Comparison of ENCODE assay signal across 15 cellular contexts in the genomic region with DNA sequence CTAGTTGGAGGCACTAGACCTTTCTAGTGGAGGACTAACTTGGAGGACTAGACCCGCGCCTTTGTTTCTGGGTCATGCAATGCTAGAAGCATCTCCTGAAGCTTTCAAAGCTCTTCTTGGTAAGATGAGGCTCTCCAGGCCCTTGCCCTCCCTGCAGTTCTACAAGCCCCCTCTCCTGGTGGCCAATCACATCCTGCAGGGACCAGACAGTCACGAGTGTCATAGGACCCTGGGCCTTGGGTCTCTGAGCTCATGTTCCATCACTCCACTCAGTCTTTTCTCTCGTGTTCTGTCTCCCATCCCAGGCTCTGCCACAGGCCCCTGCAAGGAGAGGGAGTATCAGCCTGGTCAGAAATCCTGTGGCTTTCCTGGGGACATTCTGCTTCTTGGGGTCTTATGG.
DNase-seq lines count a peak whose midpoint lies in the region; ATAC-seq and TF ChIP-seq lines count a peak whose summit lies in the region.
"Had no signal": no experiment of that assay in that cellular context is flagged by ENCODE, and none has a peak within 500 bp of the region (broad histone marks: within the 10 kb centered on the region; RNA-seq: fewer than 3 reads in every experiment).

No MANE protein-coding gene starts in this region.

- TF ChIP-seq CTCF in PC-3 (conservative IDR thresholded peaks at IDR 0.05; ENCODE audit: low read depth, low read length) (no peak), dorsolateral prefrontal cortex (IDR thresholded peaks at IDR 0.05 in 54 of 56, conservative IDR thresholded peaks at IDR 0.05 in 2 of 56; ENCODE audit: low read depth in 1 of 56, partially characterized antibody in 56 of 56) (no peak), osteocyte (IDR thresholded peaks at IDR 0.05) (no peak), mucosa of descending colon (IDR thresholded peaks at IDR 0.05) (no peak)

- BruUV-seq in PC-3 (replicated peaks; lab: Mats Ljungman, UMichigan): no TSS peak

- no peaks in the 10 kb centered on the region for H4K20me1 ChIP-seq in PC-3 (ENCODE audit: low read length)

- H3K27me3 ChIP-seq in PC-3 (ENCODE audit: low read length): no peaks in the 10 kb centered on the region
- H3K27me3 ChIP-seq in dorsolateral prefrontal cortex: peaks cover 0 to 3% (median 0%) of the 10 kb centered on the region in 45 donors

- no peak overlapping the region for H3K27ac Mint-ChIP-seq in activated CD4-positive, alpha-beta T cell treated with anti-CD3 and anti-CD28 coated beads, Interleukin-2, amount 10 ng/mL, durations not matched to agents 24 days and 14 days
- H3K27ac Mint-ChIP-seq in activated CD4-positive, alpha-beta T cell treated with anti-CD3 and anti-CD28 coated beads, Interleukin-2, amount 10 ng/mL, durations not matched to agents 7 days and 5 days: no peak overlapping the region
- H3K27ac Mint-ChIP-seq in osteocyte (ENCODE audit: unreplicated experiment): no peak overlapping the region

- H3K36me3 Mint-ChIP-seq in activated CD4-positive, alpha-beta T cell treated with anti-CD3 and anti-CD28 coated beads, Interleukin-2, amount 10 ng/mL, durations not matched to agents 24 days and 14 days (ENCODE audit: low read depth): no peaks in the 10 kb centered on the region
- H3K36me3 Mint-ChIP-seq in activated CD4-positive, alpha-beta T cell treated with anti-CD3 and anti-CD28 coated beads, Interleukin-2, amount 10 ng/mL, durations not matched to agents 7 days and 5 days (ENCODE audit: low read depth): no peaks in the 10 kb centered on the region
- no peaks in the 10 kb centered on the region for H3K36me3 Mint-ChIP-seq in osteocyte (ENCODE audit: unreplicated experiment)

- H3K4me3 Mint-ChIP-seq in activated CD4-positive, alpha-beta T cell treated with anti-CD3 and anti-CD28 coated beads, Interleukin-2, amount 10 ng/mL, durations not matched to agents 24 days and 14 days: no peak overlapping the region
- no peak overlapping the region for H3K4me3 Mint-ChIP-seq in activated CD4-positive, alpha-beta T cell treated with anti-CD3 and anti-CD28 coated beads, Interleukin-2, amount 10 ng/mL, durations not matched to agents 7 days and 5 days
- no peak overlapping the region for H3K4me3 Mint-ChIP-seq in osteocyte (ENCODE audit: unreplicated experiment)

- H3K9me3 ChIP-seq in PC-3 (ENCODE audit: low read length) (no peaks in the 10 kb centered on the region), mucosa of descending colon (no peaks in the 10 kb centered on the region)

- H3K27ac ChIP-seq in PC-3 (ENCODE audit: low read length) (peak overlapping the region; percentile 60), dorsolateral prefrontal cortex (peak overlapping the region in 58 of 59 donors; percentile 13 to 95 (median 86))
- H3K27ac ChIP-seq: C4-2B had no signal

- H3K4me2 ChIP-seq in PC-3 (ENCODE audit: low read length): peak overlapping the region; percentile 70

- H3K36me3 ChIP-seq in PC-3 (ENCODE audit: low read depth, low read length) (no peaks in the 10 kb centered on the region), mucosa of descending colon (ENCODE audit: low read depth) (no peaks in the 10 kb centered on the region)

- peak; percentile 34 for DNase-seq in activated CD4-positive, alpha-beta T cell treated with anti-CD3 and anti-CD28 coated beads, Interleukin-2, amount 10 ng/mL, durations not matched to agents 24 days and 14 days
- no peak for DNase-seq in activated CD4-positive, alpha-beta T cell treated with anti-CD3 and anti-CD28 coated beads, Interleukin-2, amount 10 ng/mL, durations not matched to agents 7 days and 5 days
- DNase-seq in PC-3 (no peak), dorsolateral prefrontal cortex (no peak), osteocyte (ENCODE audit: extremely low spot score, unreplicated experiment) (peak; percentile 65), NCI-H446 treated with DMSO at 0.1 percent for 48 hours (lab: John Stamatoyannopoulos, UW) (no peak), mucosa of descending colon (no peak)
- DNase-seq in activated naive CD4-positive, alpha-beta T cell treated with Interleukin-2 at 50 U/mL for 16 hours: no peak
- DNase-seq: 8988T, COR-L47, Karpas-422, NCI-H187 treated with DMSO at 0.1 percent for 48 hours, NCI-H446, NCI-H748 treated with DMSO at 0.1 percent for 48 hours had no signal

- no peak overlapping the region for H2AFZ ChIP-seq in PC-3 (ENCODE audit: low read length)

- H3K9ac ChIP-seq in PC-3 (ENCODE audit: low read length): peak overlapping the region; percentile 4; the same call in 1 of the 2 replicates

- no peaks in the 10 kb centered on the region for H3K9me2 ChIP-seq in PC-3 (replicated peaks; ENCODE audit: low read length)

- H3K4me3 ChIP-seq in PC-3 (ENCODE audit: low read length) (peak overlapping the region; percentile 16; the same call in 1 of the 2 replicates), dorsolateral prefrontal cortex (no peak overlapping the region), mucosa of descending colon (no peak overlapping the region)

- POLR2A ChIA-PET in activated CD4-positive, alpha-beta T cell treated with anti-CD3 and anti-CD28 coated beads, Interleukin-2, amount 10 ng/mL, durations not matched to agents 7 days and 5 days (lab: Charles Lee): no interaction called here
- POLR2A ChIA-PET in PC-3 (lab: Charles Lee; ENCODE audit: unreplicated experiment): no interaction called here

- H3K79me2 ChIP-seq in PC-3 (ENCODE audit: low read length): no peaks in the 10 kb centered on the region

- H3K4me1 ChIP-seq in PC-3 (ENCODE audit: insufficient read depth, low read length): peaks cover 20% of the 10 kb centered on the region
- no peaks in the 10 kb centered on the region for H3K4me1 ChIP-seq in mucosa of descending colon (ENCODE audit: low read depth)

- H3K27me3 Mint-ChIP-seq in activated CD4-positive, alpha-beta T cell treated with anti-CD3 and anti-CD28 coated beads, Interleukin-2, amount 10 ng/mL, durations not matched to agents 24 days and 14 days: peaks cover 6% of the 10 kb centered on the region
- H3K27me3 Mint-ChIP-seq in activated CD4-positive, alpha-beta T cell treated with anti-CD3 and anti-CD28 coated beads, Interleukin-2, amount 10 ng/mL, durations not matched to agents 7 days and 5 days: peaks cover 2% of the 10 kb centered on the region
- H3K27me3 Mint-ChIP-seq in osteocyte (ENCODE audit: unreplicated experiment): peaks cover 2% of the 10 kb centered on the region

- H3K9me3 Mint-ChIP-seq in activated CD4-positive, alpha-beta T cell treated with anti-CD3 and anti-CD28 coated beads, Interleukin-2, amount 10 ng/mL, durations not matched to agents 24 days and 14 days: no peaks in the 10 kb centered on the region
- H3K9me3 Mint-ChIP-seq in activated CD4-positive, alpha-beta T cell treated with anti-CD3 and anti-CD28 coated beads, Interleukin-2, amount 10 ng/mL, durations not matched to agents 7 days and 5 days: no peaks in the 10 kb centered on the region
- no peaks in the 10 kb centered on the region for H3K9me3 Mint-ChIP-seq in osteocyte (ENCODE audit: unreplicated experiment)

- no peaks in the 10 kb centered on the region for H3F3A ChIP-seq in PC-3 (ENCODE audit: low read length, unreplicated experiment)

- H3K4me1 Mint-ChIP-seq in activated CD4-positive, alpha-beta T cell treated with anti-CD3 and anti-CD28 coated beads, Interleukin-2, amount 10 ng/mL, durations not matched to agents 24 days and 14 days: no peaks in the 10 kb centered on the region
- no peaks in the 10 kb centered on the region for H3K4me1 Mint-ChIP-seq in activated CD4-positive, alpha-beta T cell treated with anti-CD3 and anti-CD28 coated beads, Interleukin-2, amount 10 ng/mL, durations not matched to agents 7 days and 5 days
- H3K4me1 Mint-ChIP-seq in osteocyte (ENCODE audit: unreplicated experiment): peaks cover 13% of the 10 kb centered on the region

- intact Hi-C loops in activated CD4-positive, alpha-beta T cell treated with anti-CD3 and anti-CD28 coated beads, Interleukin-2, amount 10 ng/mL, durations not matched to agents 24 days and 14 days (cut with micrococcal nuclease): no loop called here
- intact Hi-C loops in PC-3 (cut with micrococcal nuclease): no loop called here
- intact Hi-C loops in dorsolateral prefrontal cortex (cut with DNase I): loop anchor here (5.0 to 10.0 kb wide), 5 partner anchors 196 to 1123 kb away; no protein-coding TSS in a partner anchor
- intact Hi-C loops in mucosa of descending colon (cut with DNase I, micrococcal nuclease): no loop called here

- peak; percentile 23 for ATAC-seq in PC-3
- ATAC-seq in mucosa of descending colon: no peak

- CTCF ChIA-PET in activated CD4-positive, alpha-beta T cell treated with anti-CD3 and anti-CD28 coated beads, Interleukin-2, amount 10 ng/mL, durations not matched to agents 7 days and 5 days (lab: Charles Lee): interaction anchor here (0.6 kb wide), 1 partner anchor 218 kb away, joined by 3 read pairs; no protein-coding TSS in a partner anchor
- CTCF ChIA-PET in PC-3 (lab: Charles Lee): interaction anchor here (0.7 to 1.6 kb wide), 2 partner anchors 20 to 55 kb away, joined by 4 read pairs; no protein-coding TSS in a partner anchor

Comparison
In these comparisons a context has a peak if more than half of its experiments do, and no peak if none do; other contexts are left out.
1. DNase-seq: peak in activated CD4-positive, alpha-beta T cell treated with anti-CD3 and anti-CD28 coated beads, Interleukin-2, amount 10 ng/mL, durations not matched to agents 24 days and 14 days (single experiment) and osteocyte (single experiment); none in activated CD4-positive, alpha-beta T cell treated with anti-CD3 and anti-CD28 coated beads, Interleukin-2, amount 10 ng/mL, durations not matched to agents 7 days and 5 days (single experiment), PC-3 (single experiment), dorsolateral prefrontal cortex (0 of 10), activated naive CD4-positive, alpha-beta T cell treated with Interleukin-2 at 50 U/mL for 16 hours (single experiment), NCI-H446 treated with DMSO at 0.1 percent for 48 hours (single experiment) and mucosa of descending colon (0 of 3).
2. intact Hi-C loops: an anchor here in dorsolateral prefrontal cortex (5.0 to 10.0 kb wide); none called in activated CD4-positive, alpha-beta T cell treated with anti-CD3 and anti-CD28 coated beads, Interleukin-2, amount 10 ng/mL, durations not matched to agents 24 days and 14 days, PC-3 and mucosa of descending colon.